ENCODE assay signal across 1 cellular context in the genomic region with DNA sequence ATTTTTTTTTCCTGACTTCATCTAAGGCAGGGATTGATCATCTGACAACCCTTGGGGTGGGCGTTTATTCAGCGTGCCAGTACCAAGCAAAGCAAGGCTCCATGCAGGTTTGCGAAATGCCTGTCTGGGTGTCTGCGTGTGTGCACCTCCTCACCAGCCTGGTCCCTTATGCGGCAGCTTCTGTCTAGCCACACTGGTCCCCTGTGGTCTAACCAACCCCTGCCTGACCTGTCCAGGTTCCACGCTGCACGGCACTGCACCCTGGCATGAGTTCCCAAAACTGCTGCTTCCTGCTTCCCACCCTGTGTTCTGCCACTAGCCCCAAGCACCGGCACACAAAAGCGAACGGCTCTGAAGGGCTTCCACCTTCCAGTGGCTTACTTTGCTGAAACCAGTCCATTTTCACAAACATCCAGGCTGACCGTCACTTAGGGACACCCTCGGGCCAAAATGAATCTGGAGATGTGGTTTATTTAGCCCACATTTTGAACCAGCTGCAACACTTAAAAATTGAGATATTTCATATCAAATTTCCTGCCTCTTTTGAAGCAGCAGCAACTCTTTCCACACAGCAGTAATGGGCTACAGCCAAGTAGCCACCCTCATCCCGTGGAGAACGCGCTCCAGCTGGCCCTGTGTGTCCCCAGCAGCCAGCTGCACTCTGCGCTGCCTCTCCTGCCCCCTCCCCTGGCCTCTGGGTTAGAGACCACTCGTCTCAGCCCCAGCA.
TF ChIP-seq lines count a peak whose summit lies in the region.

No MANE protein-coding gene starts in this region.

TF ChIP-seq in HEK293, 187 proteins besides CTCF, POLR2A, EP300 and RAD21 (continued from another document):
- TF ChIP-seq, protein P1, sequence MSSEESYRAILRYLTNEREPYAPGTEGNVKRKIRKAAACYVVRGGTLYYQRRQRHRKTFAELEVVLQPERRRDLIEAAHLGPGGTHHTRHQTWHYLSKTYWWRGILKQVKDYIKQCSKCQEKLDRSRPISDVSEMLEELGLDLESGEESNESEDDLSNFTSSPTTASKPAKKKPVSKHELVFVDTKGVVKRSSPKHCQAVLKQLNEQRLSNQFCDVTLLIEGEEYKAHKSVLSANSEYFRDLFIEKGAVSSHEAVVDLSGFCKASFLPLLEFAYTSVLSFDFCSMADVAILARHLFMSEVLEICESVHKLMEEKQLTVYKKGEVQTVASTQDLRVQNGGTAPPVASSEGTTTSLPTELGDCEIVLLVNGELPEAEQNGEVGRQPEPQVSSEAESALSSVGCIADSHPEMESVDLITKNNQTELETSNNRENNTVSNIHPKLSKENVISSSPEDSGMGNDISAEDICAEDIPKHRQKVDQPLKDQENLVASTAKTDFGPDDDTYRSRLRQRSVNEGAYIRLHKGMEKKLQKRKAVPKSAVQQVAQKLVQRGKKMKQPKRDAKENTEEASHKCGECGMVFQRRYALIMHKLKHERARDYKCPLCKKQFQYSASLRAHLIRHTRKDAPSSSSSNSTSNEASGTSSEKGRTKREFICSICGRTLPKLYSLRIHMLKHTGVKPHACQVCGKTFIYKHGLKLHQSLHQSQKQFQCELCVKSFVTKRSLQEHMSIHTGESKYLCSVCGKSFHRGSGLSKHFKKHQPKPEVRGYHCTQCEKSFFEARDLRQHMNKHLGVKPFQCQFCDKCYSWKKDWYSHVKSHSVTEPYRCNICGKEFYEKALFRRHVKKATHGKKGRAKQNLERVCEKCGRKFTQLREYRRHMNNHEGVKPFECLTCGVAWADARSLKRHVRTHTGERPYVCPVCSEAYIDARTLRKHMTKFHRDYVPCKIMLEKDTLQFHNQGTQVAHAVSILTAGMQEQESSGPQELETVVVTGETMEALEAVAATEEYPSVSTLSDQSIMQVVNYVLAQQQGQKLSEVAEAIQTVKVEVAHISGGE (tag by site-specific recombination; conservative IDR thresholded peaks at IDR 0.05; ENCODE audit: low read depth), result no peak
- TF ChIP-seq, protein P2, sequence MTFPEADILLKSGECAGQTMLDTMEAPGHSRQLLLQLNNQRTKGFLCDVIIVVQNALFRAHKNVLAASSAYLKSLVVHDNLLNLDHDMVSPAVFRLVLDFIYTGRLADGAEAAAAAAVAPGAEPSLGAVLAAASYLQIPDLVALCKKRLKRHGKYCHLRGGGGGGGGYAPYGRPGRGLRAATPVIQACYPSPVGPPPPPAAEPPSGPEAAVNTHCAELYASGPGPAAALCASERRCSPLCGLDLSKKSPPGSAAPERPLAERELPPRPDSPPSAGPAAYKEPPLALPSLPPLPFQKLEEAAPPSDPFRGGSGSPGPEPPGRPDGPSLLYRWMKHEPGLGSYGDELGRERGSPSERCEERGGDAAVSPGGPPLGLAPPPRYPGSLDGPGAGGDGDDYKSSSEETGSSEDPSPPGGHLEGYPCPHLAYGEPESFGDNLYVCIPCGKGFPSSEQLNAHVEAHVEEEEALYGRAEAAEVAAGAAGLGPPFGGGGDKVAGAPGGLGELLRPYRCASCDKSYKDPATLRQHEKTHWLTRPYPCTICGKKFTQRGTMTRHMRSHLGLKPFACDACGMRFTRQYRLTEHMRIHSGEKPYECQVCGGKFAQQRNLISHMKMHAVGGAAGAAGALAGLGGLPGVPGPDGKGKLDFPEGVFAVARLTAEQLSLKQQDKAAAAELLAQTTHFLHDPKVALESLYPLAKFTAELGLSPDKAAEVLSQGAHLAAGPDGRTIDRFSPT (tag by site-specific recombination; IDR thresholded peaks at IDR 0.05), result no peak
- no peak for TF ChIP-seq ZNF416 (tag by site-specific recombination; IDR thresholded peaks at IDR 0.05)
- peak; percentile 71; the same call in 1 of the 2 replicates for TF ChIP-seq ZEB2 (tag by site-specific recombination; IDR thresholded peaks at IDR 0.05)
- TF ChIP-seq ZNF169 (tag by site-specific recombination; IDR thresholded peaks at IDR 0.05), result no peak
- TF ChIP-seq ZFP37 (tag by site-specific recombination; IDR thresholded peaks at IDR 0.05), result no peak
- TF ChIP-seq HOXA7 (CRISPR knock-in tag; IDR thresholded peaks at IDR 0.05; ENCODE audit: borderline replicate concordance), result no peak
- TF ChIP-seq, protein P3, sequence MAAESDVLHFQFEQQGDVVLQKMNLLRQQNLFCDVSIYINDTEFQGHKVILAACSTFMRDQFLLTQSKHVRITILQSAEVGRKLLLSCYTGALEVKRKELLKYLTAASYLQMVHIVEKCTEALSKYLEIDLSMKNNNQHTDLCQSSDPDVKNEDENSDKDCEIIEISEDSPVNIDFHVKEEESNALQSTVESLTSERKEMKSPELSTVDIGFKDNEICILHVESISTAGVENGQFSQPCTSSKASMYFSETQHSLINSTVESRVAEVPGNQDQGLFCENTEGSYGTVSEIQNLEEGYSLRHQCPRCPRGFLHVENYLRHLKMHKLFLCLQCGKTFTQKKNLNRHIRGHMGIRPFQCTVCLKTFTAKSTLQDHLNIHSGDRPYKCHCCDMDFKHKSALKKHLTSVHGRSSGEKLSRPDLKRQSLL (tag by site-specific recombination; IDR thresholded peaks at IDR 0.05), result no peak
- TF ChIP-seq ZNF560 (tag by site-specific recombination; IDR thresholded peaks at IDR 0.05; ENCODE audit: borderline replicate concordance), result no peak
- no peak for TF ChIP-seq KLF10 (tag by site-specific recombination; IDR thresholded peaks at IDR 0.05)
- TF ChIP-seq ZXDB (tag by site-specific recombination; IDR thresholded peaks at IDR 0.05), result peak; percentile 49; the same call in 1 of the 2 replicates
- TF ChIP-seq SP3 (tag by site-specific recombination; IDR thresholded peaks at IDR 0.05), result no peak
- TF ChIP-seq, protein P4, sequence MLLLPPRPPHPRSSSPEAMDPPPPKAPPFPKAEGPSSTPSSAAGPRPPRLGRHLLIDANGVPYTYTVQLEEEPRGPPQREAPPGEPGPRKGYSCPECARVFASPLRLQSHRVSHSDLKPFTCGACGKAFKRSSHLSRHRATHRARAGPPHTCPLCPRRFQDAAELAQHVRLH (tag by site-specific recombination; IDR thresholded peaks at IDR 0.05), result no peak
- TF ChIP-seq SP2 (tag by site-specific recombination; IDR thresholded peaks at IDR 0.05), result no peak
- TF ChIP-seq, protein P5, sequence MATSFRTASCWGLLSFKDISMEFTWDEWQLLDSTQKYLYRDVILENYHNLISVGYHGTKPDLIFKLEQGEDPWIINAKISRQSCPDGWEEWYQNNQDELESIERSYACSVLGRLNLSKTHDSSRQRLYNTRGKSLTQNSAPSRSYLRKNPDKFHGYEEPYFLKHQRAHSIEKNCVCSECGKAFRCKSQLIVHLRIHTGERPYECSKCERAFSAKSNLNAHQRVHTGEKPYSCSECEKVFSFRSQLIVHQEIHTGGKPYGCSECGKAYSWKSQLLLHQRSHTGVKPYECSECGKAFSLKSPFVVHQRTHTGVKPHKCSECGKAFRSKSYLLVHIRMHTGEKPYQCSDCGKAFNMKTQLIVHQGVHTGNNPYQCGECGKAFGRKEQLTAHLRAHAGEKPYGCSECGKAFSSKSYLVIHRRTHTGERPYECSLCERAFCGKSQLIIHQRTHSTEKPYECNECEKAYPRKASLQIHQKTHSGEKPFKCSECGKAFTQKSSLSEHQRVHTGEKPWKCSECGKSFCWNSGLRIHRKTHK (tag by site-specific recombination; IDR thresholded peaks at IDR 0.05), result no peak
- TF ChIP-seq, protein P6, sequence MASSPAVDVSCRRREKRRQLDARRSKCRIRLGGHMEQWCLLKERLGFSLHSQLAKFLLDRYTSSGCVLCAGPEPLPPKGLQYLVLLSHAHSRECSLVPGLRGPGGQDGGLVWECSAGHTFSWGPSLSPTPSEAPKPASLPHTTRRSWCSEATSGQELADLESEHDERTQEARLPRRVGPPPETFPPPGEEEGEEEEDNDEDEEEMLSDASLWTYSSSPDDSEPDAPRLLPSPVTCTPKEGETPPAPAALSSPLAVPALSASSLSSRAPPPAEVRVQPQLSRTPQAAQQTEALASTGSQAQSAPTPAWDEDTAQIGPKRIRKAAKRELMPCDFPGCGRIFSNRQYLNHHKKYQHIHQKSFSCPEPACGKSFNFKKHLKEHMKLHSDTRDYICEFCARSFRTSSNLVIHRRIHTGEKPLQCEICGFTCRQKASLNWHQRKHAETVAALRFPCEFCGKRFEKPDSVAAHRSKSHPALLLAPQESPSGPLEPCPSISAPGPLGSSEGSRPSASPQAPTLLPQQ (tag by site-specific recombination; IDR thresholded peaks at IDR 0.05), result peak; percentile 61
- TF ChIP-seq, protein P7, sequence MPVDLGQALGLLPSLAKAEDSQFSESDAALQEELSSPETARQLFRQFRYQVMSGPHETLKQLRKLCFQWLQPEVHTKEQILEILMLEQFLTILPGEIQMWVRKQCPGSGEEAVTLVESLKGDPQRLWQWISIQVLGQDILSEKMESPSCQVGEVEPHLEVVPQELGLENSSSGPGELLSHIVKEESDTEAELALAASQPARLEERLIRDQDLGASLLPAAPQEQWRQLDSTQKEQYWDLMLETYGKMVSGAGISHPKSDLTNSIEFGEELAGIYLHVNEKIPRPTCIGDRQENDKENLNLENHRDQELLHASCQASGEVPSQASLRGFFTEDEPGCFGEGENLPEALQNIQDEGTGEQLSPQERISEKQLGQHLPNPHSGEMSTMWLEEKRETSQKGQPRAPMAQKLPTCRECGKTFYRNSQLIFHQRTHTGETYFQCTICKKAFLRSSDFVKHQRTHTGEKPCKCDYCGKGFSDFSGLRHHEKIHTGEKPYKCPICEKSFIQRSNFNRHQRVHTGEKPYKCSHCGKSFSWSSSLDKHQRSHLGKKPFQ (tag by site-specific recombination; IDR thresholded peaks at IDR 0.05), result no peak
- no peak for TF ChIP-seq ZNF354C (tag by site-specific recombination; IDR thresholded peaks at IDR 0.05; ENCODE audit: borderline replicate concordance, low read depth)
- TF ChIP-seq ZNF629 (tag by site-specific recombination; IDR thresholded peaks at IDR 0.05), result peak; percentile 51; the same call in 1 of the 2 replicates
- TF ChIP-seq ZNF133 (tag by site-specific recombination; IDR thresholded peaks at IDR 0.05), result no peak
- no peak for TF ChIP-seq ZNF776 (tag by site-specific recombination; IDR thresholded peaks at IDR 0.05; ENCODE audit: borderline replicate concordance)
- TF ChIP-seq, protein P8, sequence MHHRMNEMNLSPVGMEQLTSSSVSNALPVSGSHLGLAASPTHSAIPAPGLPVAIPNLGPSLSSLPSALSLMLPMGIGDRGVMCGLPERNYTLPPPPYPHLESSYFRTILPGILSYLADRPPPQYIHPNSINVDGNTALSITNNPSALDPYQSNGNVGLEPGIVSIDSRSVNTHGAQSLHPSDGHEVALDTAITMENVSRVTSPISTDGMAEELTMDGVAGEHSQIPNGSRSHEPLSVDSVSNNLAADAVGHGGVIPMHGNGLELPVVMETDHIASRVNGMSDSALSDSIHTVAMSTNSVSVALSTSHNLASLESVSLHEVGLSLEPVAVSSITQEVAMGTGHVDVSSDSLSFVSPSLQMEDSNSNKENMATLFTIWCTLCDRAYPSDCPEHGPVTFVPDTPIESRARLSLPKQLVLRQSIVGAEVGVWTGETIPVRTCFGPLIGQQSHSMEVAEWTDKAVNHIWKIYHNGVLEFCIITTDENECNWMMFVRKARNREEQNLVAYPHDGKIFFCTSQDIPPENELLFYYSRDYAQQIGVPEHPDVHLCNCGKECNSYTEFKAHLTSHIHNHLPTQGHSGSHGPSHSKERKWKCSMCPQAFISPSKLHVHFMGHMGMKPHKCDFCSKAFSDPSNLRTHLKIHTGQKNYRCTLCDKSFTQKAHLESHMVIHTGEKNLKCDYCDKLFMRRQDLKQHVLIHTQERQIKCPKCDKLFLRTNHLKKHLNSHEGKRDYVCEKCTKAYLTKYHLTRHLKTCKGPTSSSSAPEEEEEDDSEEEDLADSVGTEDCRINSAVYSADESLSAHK (tag by site-specific recombination; IDR thresholded peaks at IDR 0.05), result no peak
- TF ChIP-seq ZBTB48 (tag by site-specific recombination; IDR thresholded peaks at IDR 0.05), result peak; percentile 70; the same call in 1 of the 2 replicates
- no peak for TF ChIP-seq YY2 (tag by site-specific recombination; IDR thresholded peaks at IDR 0.05)
- TF ChIP-seq OSR2 (tag by site-specific recombination; IDR thresholded peaks at IDR 0.05), result peak; percentile 91
- TF ChIP-seq ZNF324 (tag by site-specific recombination; IDR thresholded peaks at IDR 0.05), result peak; percentile 12; the same call in 1 of the 2 replicates
- TF ChIP-seq, protein P9, sequence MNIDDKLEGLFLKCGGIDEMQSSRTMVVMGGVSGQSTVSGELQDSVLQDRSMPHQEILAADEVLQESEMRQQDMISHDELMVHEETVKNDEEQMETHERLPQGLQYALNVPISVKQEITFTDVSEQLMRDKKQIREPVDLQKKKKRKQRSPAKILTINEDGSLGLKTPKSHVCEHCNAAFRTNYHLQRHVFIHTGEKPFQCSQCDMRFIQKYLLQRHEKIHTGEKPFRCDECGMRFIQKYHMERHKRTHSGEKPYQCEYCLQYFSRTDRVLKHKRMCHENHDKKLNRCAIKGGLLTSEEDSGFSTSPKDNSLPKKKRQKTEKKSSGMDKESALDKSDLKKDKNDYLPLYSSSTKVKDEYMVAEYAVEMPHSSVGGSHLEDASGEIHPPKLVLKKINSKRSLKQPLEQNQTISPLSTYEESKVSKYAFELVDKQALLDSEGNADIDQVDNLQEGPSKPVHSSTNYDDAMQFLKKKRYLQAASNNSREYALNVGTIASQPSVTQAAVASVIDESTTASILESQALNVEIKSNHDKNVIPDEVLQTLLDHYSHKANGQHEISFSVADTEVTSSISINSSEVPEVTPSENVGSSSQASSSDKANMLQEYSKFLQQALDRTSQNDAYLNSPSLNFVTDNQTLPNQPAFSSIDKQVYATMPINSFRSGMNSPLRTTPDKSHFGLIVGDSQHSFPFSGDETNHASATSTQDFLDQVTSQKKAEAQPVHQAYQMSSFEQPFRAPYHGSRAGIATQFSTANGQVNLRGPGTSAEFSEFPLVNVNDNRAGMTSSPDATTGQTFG (tag by site-specific recombination; IDR thresholded peaks at IDR 0.05; ENCODE audit: borderline replicate concordance), result no peak
- no peak for TF ChIP-seq KLF1 (tag by site-specific recombination; IDR thresholded peaks at IDR 0.05)
- TF ChIP-seq ZNF37A (tag by site-specific recombination; IDR thresholded peaks at IDR 0.05), result no peak
- TF ChIP-seq, protein P10, sequence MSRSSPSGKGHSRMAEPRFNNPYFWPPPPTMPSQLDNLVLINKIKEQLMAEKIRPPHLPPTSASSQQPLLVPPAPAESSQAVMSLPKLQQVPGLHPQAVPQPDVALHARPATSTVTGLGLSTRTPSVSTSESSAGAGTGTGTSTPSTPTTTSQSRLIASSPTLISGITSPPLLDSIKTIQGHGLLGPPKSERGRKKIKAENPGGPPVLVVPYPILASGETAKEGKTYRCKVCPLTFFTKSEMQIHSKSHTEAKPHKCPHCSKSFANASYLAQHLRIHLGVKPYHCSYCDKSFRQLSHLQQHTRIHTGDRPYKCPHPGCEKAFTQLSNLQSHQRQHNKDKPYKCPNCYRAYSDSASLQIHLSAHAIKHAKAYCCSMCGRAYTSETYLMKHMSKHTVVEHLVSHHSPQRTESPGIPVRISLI (tag by site-specific recombination; IDR thresholded peaks at IDR 0.05), result no peak
- TF ChIP-seq, protein P11, sequence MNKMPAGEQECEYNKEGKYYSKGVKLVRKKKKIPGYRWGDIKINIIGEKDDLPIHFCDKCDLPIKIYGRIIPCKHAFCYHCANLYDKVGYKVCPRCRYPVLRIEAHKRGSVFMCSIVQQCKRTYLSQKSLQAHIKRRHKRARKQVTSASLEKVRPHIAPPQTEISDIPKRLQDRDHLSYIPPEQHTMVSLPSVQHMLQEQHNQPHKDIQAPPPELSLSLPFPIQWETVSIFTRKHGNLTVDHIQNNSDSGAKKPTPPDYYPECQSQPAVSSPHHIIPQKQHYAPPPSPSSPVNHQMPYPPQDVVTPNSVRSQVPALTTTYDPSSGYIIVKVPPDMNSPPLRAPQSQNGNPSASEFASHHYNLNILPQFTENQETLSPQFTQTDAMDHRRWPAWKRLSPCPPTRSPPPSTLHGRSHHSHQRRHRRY (tag by site-specific recombination; IDR thresholded peaks at IDR 0.05), result no peak
